Comparison of ENCODE assay signal across 18 cellular contexts in the genomic region with DNA sequence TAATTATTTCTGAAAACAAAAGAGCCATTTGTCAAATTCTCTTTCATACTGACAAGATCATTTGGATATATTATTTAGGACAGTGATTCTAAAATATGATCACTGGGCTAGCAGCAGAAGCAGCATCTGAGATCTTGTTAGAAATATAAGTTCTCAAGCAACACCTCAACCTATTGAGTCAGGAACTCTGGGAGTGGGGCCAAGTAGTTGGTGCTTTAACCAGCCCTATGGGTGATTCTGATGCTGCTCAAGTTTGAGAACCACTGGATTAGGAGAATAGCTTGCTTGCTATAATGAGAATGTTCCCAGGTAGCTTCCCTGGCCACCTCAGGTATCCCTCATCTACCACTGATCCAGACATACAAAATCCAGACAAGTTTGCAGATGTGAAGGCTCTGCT.
"Had no signal": no experiment of that assay in that cellular context is flagged by ENCODE, and none has a peak within 500 bp of the region (broad histone marks: within the 10 kb centered on the region; RNA-seq: fewer than 3 reads in every experiment).

No MANE protein-coding gene starts in this region.

- DNase-seq: KBM-7, MV-4-11, NCI-H1048, NCI-H1105, NCI-H1417, NCI-H1436 treated with DMSO at 0.1 percent for 48 hours, NCI-H1694, NCI-H187 treated with DMSO at 0.1 percent for 48 hours, NCI-H2029 treated with DMSO at 0.1 percent for 48 hours, NCI-H2227 treated with DMSO at 0.1 percent for 48 hours, NCI-H524, NCI-H69, NCI-H774, Right ventricle myocardium superior, RPMI8226, SIG-M5 had no signal

- H3K27ac ChIP-seq: SJSA1, SK-N-MC had no signal

- H3K9me3 ChIP-seq: SJSA1 had no signal

- H3K27me3 ChIP-seq: SJSA1 had no signal

- H3K36me3 ChIP-seq: SJSA1 had no signal

- H3K4me3 ChIP-seq: SJSA1, SK-N-MC had no signal

- H3K4me1 ChIP-seq: SJSA1 had no signal
